Comparison of ENCODE assay signal across 8 cellular contexts in genomic region chr5:37249820-37250175, GRCh38. TPM values are rescaled to one million over a fixed set of nuclear protein-coding genes. Genes with fewer than 3 reads are reported as not detected.
DNase-seq lines count a peak whose midpoint lies in the region; ATAC-seq and TF ChIP-seq lines count a peak whose summit lies in the region.

No MANE protein-coding gene starts in this region.

- H3K36me3 Mint-ChIP-seq in CD4-positive, alpha-beta memory T cell = peaks cover 0 to 1% of the 10 kb centered on the region in 2 donors

- peaks cover 0 to 8% (median 1%) of the 10 kb centered on the region in 8 donors for H3K9me3 Mint-ChIP-seq in CD4-positive, alpha-beta memory T cell

- peaks cover 5% of the 10 kb centered on the region for H3K4me1 ChIP-seq in CD4-positive, alpha-beta memory T cell (ENCODE audit: insufficient read depth, low read length)
- H3K4me1 ChIP-seq in OCI-LY1 (ENCODE audit: insufficient read depth, low read length, severe bottlenecking) (peaks cover 23% of the 10 kb centered on the region), esophagus (ENCODE audit: control insufficient read depth in 2 of 2, insufficient read depth in 2 of 2, low read length in 1 of 2) (peaks cover 0 to 2% of the 10 kb centered on the region in 2 donors), neutrophil (ENCODE audit: control insufficient read depth in 1 of 2, insufficient read depth in 1 of 2, low read depth in 1 of 2, low read length in 1 of 2) (peaks cover 10 to 14% of the 10 kb centered on the region in 2 experiments)

- peak overlapping the region; percentile 88 to 92 (median 90) for H3K4me3 Mint-ChIP-seq in CD4-positive, alpha-beta memory T cell

- intact Hi-C loops in CD4-positive, alpha-beta memory T cell (cut with micrococcal nuclease) = no loop called here

- no peak for ATAC-seq in HG03439 (IDR thresholded peaks at IDR 0.05; ENCODE audit: unreplicated experiment)

- 70 to 72% methylated on average over 10 of the region's 10 CpGs for WGBS in esophagus, 2 donors

- H3K9ac ChIP-seq in OCI-LY1 (ENCODE audit: low read length) = peak overlapping the region; percentile 78

- no peaks in the 10 kb centered on the region for H3K36me3 ChIP-seq in CD4-positive, alpha-beta memory T cell (ENCODE audit: insufficient read depth, low read length)
- no peaks in the 10 kb centered on the region for H3K36me3 ChIP-seq in OCI-LY1 (ENCODE audit: insufficient read depth, low read length)
- no peaks in the 10 kb centered on the region for H3K36me3 ChIP-seq in esophagus (ENCODE audit: control insufficient read depth in 2 of 2, insufficient read depth in 2 of 2, low read length in 1 of 2)
- H3K36me3 ChIP-seq in neutrophil = no peaks in the 10 kb centered on the region

- no peak for DNase-seq in CD4-positive, alpha-beta memory T cell
- DNase-seq in DMS153 treated with DMSO at 0.1 percent for 48 hours (lab: John Stamatoyannopoulos, UW; ENCODE audit: unreplicated experiment) (no peak), NCI-H2029 (lab: John Stamatoyannopoulos, UW) (no peak), NCI-H1105 treated with DMSO at 0.1 percent for 48 hours (lab: John Stamatoyannopoulos, UW) (no peak)

- H3K27ac ChIP-seq in CD4-positive, alpha-beta memory T cell (ENCODE audit: low read depth, low read length) = no peak overlapping the region
- peak overlapping the region; percentile 48 for H3K27ac ChIP-seq in OCI-LY1 (ENCODE audit: low read depth, low read length, poor library complexity, severe bottlenecking)
- H3K27ac ChIP-seq in esophagus (ENCODE audit: low read depth in 2 of 2, low read length in 1 of 2) = peak overlapping the region; percentile 55 to 90
- no peak overlapping the region for H3K27ac ChIP-seq in neutrophil

- H3K4me2 ChIP-seq in OCI-LY1 (ENCODE audit: low read length) = peak overlapping the region; percentile 69

- H3K27ac Mint-ChIP-seq in CD4-positive, alpha-beta memory T cell = peak overlapping the region in 6 of 7 donors; percentile 66 to 94 (median 83)

- H3K27me3 Mint-ChIP-seq in CD4-positive, alpha-beta memory T cell = no peaks in the 10 kb centered on the region

- peak overlapping the region; percentile 5 for H2AFZ ChIP-seq in OCI-LY1 (ENCODE audit: low read length)

- peaks cover 3 to 10% (median 9%) of the 10 kb centered on the region in 4 donors for H3K4me1 Mint-ChIP-seq in CD4-positive, alpha-beta memory T cell

- no peaks in the 10 kb centered on the region for H4K20me1 ChIP-seq in OCI-LY1 (ENCODE audit: insufficient read depth, low read length)

- peak overlapping the region in 1 of 2 donors; percentile 64 for H3K4me3 ChIP-seq in CD4-positive, alpha-beta memory T cell (ENCODE audit: low read length in 2 of 2)
- H3K4me3 ChIP-seq in OCI-LY1 (ENCODE audit: low read depth, low read length, poor library complexity, severe bottlenecking) (peak overlapping the region; percentile 74), esophagus (ENCODE audit: low read depth in 1 of 2, low read length in 2 of 2) (peak overlapping the region in 1 of 2 donors; percentile 94), neutrophil (ENCODE audit: low read depth in 1 of 2, low read length in 1 of 2) (peak overlapping the region; percentile 58 to 63)

- no peaks in the 10 kb centered on the region for H3K9me2 ChIP-seq in OCI-LY1 (ENCODE audit: low read depth, low read length)

- H3K27me3 ChIP-seq in CD4-positive, alpha-beta memory T cell (ENCODE audit: insufficient read depth, low read length) = no peaks in the 10 kb centered on the region
- H3K27me3 ChIP-seq in OCI-LY1 (ENCODE audit: insufficient read depth, low read length) (no peaks in the 10 kb centered on the region), esophagus (ENCODE audit: control insufficient read depth in 1 of 2, insufficient read depth in 2 of 2, low read length in 2 of 2) (no peaks in the 10 kb centered on the region), neutrophil (peaks cover 9% of the 10 kb centered on the region)

- CTCF ChIA-PET in CD4-positive, alpha-beta memory T cell (lab: Charles Lee; ENCODE audit: partially characterized antibody) = no interaction called here

- no peaks in the 10 kb centered on the region for H3K79me2 ChIP-seq in OCI-LY1 (ENCODE audit: insufficient read depth, low read length)

- H3F3A ChIP-seq in OCI-LY1 (ENCODE audit: insufficient read depth, low read length) = no peaks in the 10 kb centered on the region

- H3K9me3 ChIP-seq in CD4-positive, alpha-beta memory T cell (ENCODE audit: control insufficient read depth in 1 of 2, low read length in 2 of 2) = no peaks in the 10 kb centered on the region
- peaks cover 5% of the 10 kb centered on the region for H3K9me3 ChIP-seq in OCI-LY1 (ENCODE audit: low read length)
- H3K9me3 ChIP-seq in esophagus (ENCODE audit: control insufficient read depth in 2 of 2, insufficient read depth in 1 of 2, low read depth in 1 of 2, low read length in 1 of 2) = no peaks in the 10 kb centered on the region
- H3K9me3 ChIP-seq in neutrophil = no peaks in the 10 kb centered on the region

- POLR2A ChIA-PET in CD4-positive, alpha-beta memory T cell (lab: Charles Lee; ENCODE audit: partially characterized antibody) = interaction anchor here (0.6 to 1.3 kb wide), 2 partner anchors 50 to 52 kb away, joined by 3 read pairs; no protein-coding TSS in a partner anchor

- no peak for TF ChIP-seq CTCF in OCI-LY1 (IDR thresholded peaks at IDR 0.05; ENCODE audit: low read length)
- no peak for TF ChIP-seq CTCF in neutrophil (IDR thresholded peaks at IDR 0.05)

RNA-seq across cellular contexts. Expression of gene CPLANE1, which starts 0.6 kb away (rescaled TPM):
- total RNA-seq in CD4-positive, alpha-beta memory T cell = 1 to 10 TPM; 6.5 to 8.5 TPM
- 1 to 10 TPM in 1 of 2 donors, under 1 TPM in 1; 0.09 to 1.4 TPM for polyA plus RNA-seq in CD4-positive, alpha-beta memory T cell
- polyA plus RNA-seq in esophagus = 1 to 10 TPM; 1.5 to 1.8 TPM

Comparison
In these comparisons a context has a peak if more than half of its experiments do, and no peak if none do; other contexts are left out.
1. H3K27ac ChIP-seq: peak in OCI-LY1 (single experiment) and esophagus (2 of 2); none in CD4-positive, alpha-beta memory T cell (single experiment) and neutrophil (single experiment).